10 cellular contexts compared by ENCODE assay signal in genomic region chr3:153290278-153291015, GRCh38.
A peak's percentile ranks its signal among the peaks of the same experiment; 100 is the strongest.
DNase-seq lines count a peak whose midpoint lies in the region; ATAC-seq, FAIRE-seq and TF ChIP-seq lines count a peak whose summit lies in the region.
"Had no signal": no experiment of that assay in that cellular context is flagged by ENCODE, and none has a peak within 500 bp of the region (broad histone marks: within the 10 kb centered on the region; RNA-seq: fewer than 3 reads in every experiment).

No MANE protein-coding gene starts in this region.

- H3K27me3 ChIP-seq in HCT116 (ENCODE audit: insufficient read depth, low read length) = no peaks in the 10 kb centered on the region
- no peaks in the 10 kb centered on the region for H3K27me3 ChIP-seq in GM12878 (replicated peaks in 1 of 2; ENCODE audit: control insufficient read depth in 2 of 2, insufficient read depth in 2 of 2, low read length in 1 of 2)
- H3K27me3 ChIP-seq in upper lobe of left lung = no peaks in the 10 kb centered on the region

- ATAC-seq in HCT116 = peak; percentile 37; the same call in 1 of the 2 replicates
- no peak for ATAC-seq in GM12878
- ATAC-seq in upper lobe of left lung (ENCODE audit: low FRiP score in 2 of 2) = no peak
- no peak for ATAC-seq in GM18519 (IDR thresholded peaks at IDR 0.05; ENCODE audit: low FRiP score, unreplicated experiment)
- ATAC-seq in GM18861 (IDR thresholded peaks at IDR 0.05; ENCODE audit: unreplicated experiment) = no peak

- FAIRE-seq in GM12878 (lab: Jason Lieb, UNC) = no peak

- H3K9me2 ChIP-seq in HCT116 (ENCODE audit: insufficient read depth) = no peaks in the 10 kb centered on the region

- TF ChIP-seq EP300 in GM12878 (IDR thresholded peaks at IDR 0.05; ENCODE audit: borderline replicate concordance in 1 of 2, control insufficient read depth in 1 of 2, low read depth in 2 of 2, low read length in 2 of 2) (no peak), upper lobe of left lung (IDR thresholded peaks at IDR 0.05) (no peak)

- H3K4me1 ChIP-seq in HCT116 (ENCODE audit: control insufficient read depth in 1 of 2, insufficient read depth in 2 of 2, low read length in 2 of 2) (peaks cover 2 to 17% of the 10 kb centered on the region in 2 experiments; a peak in 3 of 4 replicates), GM12878 (ENCODE audit: control insufficient read depth, insufficient read depth, low read length) (no peaks in the 10 kb centered on the region), upper lobe of left lung (peaks cover 4 to 17% (median 12%) of the 10 kb centered on the region in 4 donors)

- POLR2A ChIA-PET in HCT116 (lab: Charles Lee) = interaction anchor here (0.8 kb wide), 1 partner anchor 248 kb away, joined by 3 read pairs; no protein-coding TSS in a partner anchor
- POLR2A ChIA-PET in GM12878 (lab: Charles Lee) = no interaction called here

- CTCF ChIA-PET in HCT116 (lab: Charles Lee) = interaction anchor here (1.2 to 1.6 kb wide), 4 partner anchors 9 to 247 kb away, joined by 3 to 6 read pairs (median 4); no protein-coding TSS in a partner anchor
- CTCF ChIA-PET in GM12878 (lab: Yijun Ruan, JAX) = interaction anchor here (0.6 to 1.4 kb wide), 5 partner anchors 11 to 305 kb away, joined by 3 to 5 read pairs (median 3); no protein-coding TSS in a partner anchor

- H3K79me2 ChIP-seq in HCT116 (ENCODE audit: insufficient read depth, low read length) (no peaks in the 10 kb centered on the region), GM12878 (ENCODE audit: control insufficient read depth, insufficient read depth, low read length) (no peaks in the 10 kb centered on the region)

- peak; percentile 46 to 64 (median 47); a peak in 5 of 6 replicates for TF ChIP-seq CTCF in HCT116 (IDR thresholded peaks at IDR 0.05 in 2 of 3, conservative IDR thresholded peaks at IDR 0.05 in 1 of 3; ENCODE audit: borderline replicate concordance in 1 of 3, insufficient read depth in 1 of 3, low read depth in 2 of 3, low read length in 2 of 3)
- peak in 2 of 3 experiments; percentile 5 to 16; a peak in 2 of 6 replicates for TF ChIP-seq CTCF in GM12878 (IDR thresholded peaks at IDR 0.05 in 2 of 3, conservative IDR thresholded peaks at IDR 0.05 in 1 of 3; ENCODE audit: control insufficient read depth in 2 of 3, extremely low read depth in 1 of 3, insufficient read depth in 1 of 3, low read depth in 3 of 3, low read length in 3 of 3)
- TF ChIP-seq CTCF in upper lobe of left lung (IDR thresholded peaks at IDR 0.05) = peak in 2 of 6 experiments; percentile 30 to 38

- H3K36me3 ChIP-seq in HCT116 (ENCODE audit: control insufficient read depth in 1 of 2, insufficient read depth in 2 of 2, low read length in 2 of 2) (no peaks in the 10 kb centered on the region), GM12878 (ENCODE audit: control insufficient read depth in 2 of 2, insufficient read depth in 2 of 2, low read length in 1 of 2) (no peaks in the 10 kb centered on the region), upper lobe of left lung (no peaks in the 10 kb centered on the region)

- no peaks in the 10 kb centered on the region for H4K20me1 ChIP-seq in HCT116 (ENCODE audit: insufficient read depth)
- H4K20me1 ChIP-seq in GM12878 (ENCODE audit: control insufficient read depth, insufficient read depth) = no peaks in the 10 kb centered on the region

- H3K27ac ChIP-seq in HCT116 (ENCODE audit: low read depth, low read length) = no peak overlapping the region
- no peak overlapping the region for H3K27ac ChIP-seq in GM12878 (ENCODE audit: control insufficient read depth, insufficient read depth)
- no peak overlapping the region for H3K27ac ChIP-seq in upper lobe of left lung

- H3K9me3 ChIP-seq in HCT116 (ENCODE audit: control insufficient read depth in 1 of 2, insufficient read depth in 1 of 2, low read depth in 1 of 2, low read length in 2 of 2) (no peaks in the 10 kb centered on the region), GM12878 (replicated peaks; ENCODE audit: control insufficient read depth, insufficient read depth, low read length) (no peaks in the 10 kb centered on the region), upper lobe of left lung (no peaks in the 10 kb centered on the region)

- SMC1A ChIA-PET in GM12878 (lab: Charles Lee; ENCODE audit: uncharacterized antibody, unreplicated experiment) = interaction anchor here (0.6 to 0.7 kb wide), 2 partner anchors 130 to 683 kb away, joined by 3 read pairs; no protein-coding TSS in a partner anchor

- BruUV-seq in HCT116 (replicated peaks; lab: Mats Ljungman, UMichigan) (no TSS peak), GM12878 (replicated peaks; lab: Mats Ljungman, UMichigan) (no TSS peak)

- TF ChIP-seq RAD21 in HCT116 (IDR thresholded peaks at IDR 0.05; ENCODE audit: low read depth) (peak; percentile 70), GM12878 (IDR thresholded peaks at IDR 0.05; ENCODE audit: insufficient read depth, low read depth, low read length) (no peak)

- 43% methylated on average over 1 of the region's 1 CpG for WGBS in GM12878 (ENCODE audit: insufficient coverage, insufficient replicate concordance, low lambda C conversion rate, missing lambda C conversion rate)
- WGBS in upper lobe of left lung, 2 donors = 37 to 53% methylated on average over 1 of the region's 1 CpG

- H3K9ac ChIP-seq in HCT116 (ENCODE audit: low read length) = no peak overlapping the region
- no peak overlapping the region for H3K9ac ChIP-seq in GM12878 (ENCODE audit: control insufficient read depth, insufficient read depth, low read length)

- H2AFZ ChIP-seq in HCT116 (ENCODE audit: low read depth, low read length, poor library complexity, severe bottlenecking) = peak overlapping the region; percentile 80
- H2AFZ ChIP-seq in GM12878 (ENCODE audit: control insufficient read depth, low read depth, low read length) = no peak overlapping the region

- RAD21 ChIA-PET in HCT116 (lab: Charles Lee; ENCODE audit: low non-redundant PET in 1 of 2, low total read pairs in 2 of 2, uncharacterized antibody in 2 of 2, unreplicated experiment in 2 of 2) (interaction anchor here in 1 of 2 experiments (1.6 kb wide), 1 partner anchor 247 kb away, joined by 7 read pairs; no protein-coding TSS in a partner anchor), GM12878 (lab: Charles Lee; ENCODE audit: unreplicated experiment) (interaction anchor here (1.3 kb wide), 1 partner anchor 247 kb away, joined by 6 read pairs; no protein-coding TSS in a partner anchor)

- H3K4me3 ChIP-seq in HCT116 (replicated peaks in 1 of 2; ENCODE audit: low read depth in 1 of 2, low read length in 2 of 2) (no peak overlapping the region), GM12878 (no peak overlapping the region), upper lobe of left lung (no peak overlapping the region)

- TF ChIP-seq POLR2A in HCT116 (IDR thresholded peaks at IDR 0.05; ENCODE audit: borderline replicate concordance, extremely low read depth, insufficient read depth, insufficient read length) = no peak
- TF ChIP-seq POLR2A in GM12878 (IDR thresholded peaks at IDR 0.05; ENCODE audit: low read depth, low read length) = no peak
- TF ChIP-seq POLR2A in upper lobe of left lung (IDR thresholded peaks at IDR 0.05) = no peak

- H3K4me2 ChIP-seq in HCT116 (ENCODE audit: low read length) (peak overlapping the region; percentile 24; the same call in 1 of the 2 replicates), GM12878 (ENCODE audit: control insufficient read depth, insufficient read depth) (no peak overlapping the region)

- intact Hi-C loops in HCT116 (cut with micrococcal nuclease) = loop anchor here (1.0 to 10.0 kb wide), 6 partner anchors 128 to 477 kb away; partner anchors contain the start of gene RAP2B
- intact Hi-C loops in GM12878 (cut with micrococcal nuclease; ENCODE audit: unreplicated experiment) = loop anchor here (1.0 to 5.0 kb wide), 4 partner anchors 128 to 479 kb away; partner anchors contain the start of gene RAP2B

- DNase-seq in AML-193 (lab: John Stamatoyannopoulos, UW) (peak; percentile 23 to 25), HCT116 (ENCODE audit: low read depth, low spot score) (no peak), GM12878 (ENCODE audit: low read depth, low spot score) (no peak), kidney glomerular epithelial cell (lab: John Stamatoyannopoulos, UW) (peak; percentile 27), upper lobe of left lung (no peak), KG1 (lab: John Stamatoyannopoulos, UW) (no peak)
- DNase-seq: activated naive CD4-positive, alpha-beta T cell; NCI-H1930 had no signal

- in situ Hi-C loops in GM12878 (cut with MboI) = no loop called here

TF ChIP-seq in GM12878, 131 proteins besides CTCF, POLR2A, EP300 and RAD21:
- TF ChIP-seq MLLT1 (IDR thresholded peaks at IDR 0.05) = no peak
- no peak for TF ChIP-seq BHLHE40 (IDR thresholded peaks at IDR 0.05; ENCODE audit: borderline replicate concordance in 1 of 2, low read depth in 2 of 2, low read length in 1 of 2)
- no peak for TF ChIP-seq HDGF (IDR thresholded peaks at IDR 0.05)
- no peak for TF ChIP-seq ZNF622 (IDR thresholded peaks at IDR 0.05)
- TF ChIP-seq SREBF2 (IDR thresholded peaks at IDR 0.05; ENCODE audit: low read length) = no peak
- TF ChIP-seq SMC3 (IDR thresholded peaks at IDR 0.05; ENCODE audit: borderline replicate concordance, low read length) = 0 out of 2 replicates have a peak, but pooled peaks have one; percentile 9

Comparison
In these comparisons a context has a peak if more than half of its experiments do, and no peak if none do; other contexts are left out.
1. DNase-seq: peak in AML-193 (2 of 2) and kidney glomerular epithelial cell (single experiment); none in HCT116 (single experiment), GM12878 (single experiment), upper lobe of left lung (0 of 2) and KG1 (single experiment).